Comparison of ENCODE assay signal across 25 cellular contexts in genomic region chr4:19455850-19456602, GRCh38.
DNase-seq lines count a peak whose midpoint lies in the region; ATAC-seq and TF ChIP-seq lines count a peak whose summit lies in the region.
"Had no signal": no experiment of that assay in that cellular context is flagged by ENCODE, and none has a peak within 500 bp of the region (broad histone marks: within the 10 kb centered on the region; RNA-seq: fewer than 3 reads in every experiment).

No MANE protein-coding gene starts in this region.

- H3K27ac ChIP-seq in 22Rv1 (peak overlapping the region; percentile 69), substantia nigra (ENCODE audit: low read depth, low read length, poor library complexity, severe bottlenecking) (no peak overlapping the region)
- H3K27ac ChIP-seq: VCaP had no signal

- ATAC-seq in HG02763 (IDR thresholded peaks at IDR 0.05; ENCODE audit: unreplicated experiment): no peak
- no peak for ATAC-seq in GM19467 (IDR thresholded peaks at IDR 0.05; ENCODE audit: unreplicated experiment)

- H3K4me3 ChIP-seq in LNCaP clone FGC (ENCODE audit: low read depth, low read length): peak overlapping the region; percentile 63
- H3K4me3 ChIP-seq: smooth muscle cell had no signal

- TF ChIP-seq CTCF in 22Rv1 (IDR thresholded peaks at IDR 0.05) (no peak), LNCaP clone FGC (IDR thresholded peaks at IDR 0.05; ENCODE audit: control insufficient read depth, extremely low read depth, insufficient read depth) (no peak)

- DNase-seq in LNCaP clone FGC (ENCODE audit: low read depth) (no peak), NCI-H345 treated with DMSO at 0.1 percent for 48 hours (lab: John Stamatoyannopoulos, UW; ENCODE audit: unreplicated experiment) (peak; percentile 78), RPMI8226 (peak; percentile 54), substantia nigra (lab: John Stamatoyannopoulos, UW) (no peak)
- DNase-seq in activated effector memory CD4-positive, alpha-beta T cell treated with Interleukin-2 at 50 U/mL for 16 hours: no peak
- DNase-seq: 8988T; activated CD4-positive, alpha-beta T cell treated with anti-CD3 and anti-CD28 coated beads, Interleukin-2, amount 10 ng/mL, durations not matched to agents 7 days and 5 days; AML-193; central memory CD4-positive, alpha-beta T cell; dermis blood vessel endothelial cell; DMS79; mesenchymal stem cell; naive B cell; NCI-H187 treated with DMSO at 0.1 percent for 48 hours; NCI-H69; occipital lobe; retina; stimulated activated CD4-positive, alpha-beta T cell treated with anti-CD3 and anti-CD28 coated beads, Interleukin-2, amount 100 ng/mL, for 48 hours; stimulated activated naive CD4-positive, alpha-beta T cell; T-helper 2 cell had no signal

Comparison
In these comparisons a context has a peak if more than half of its experiments do, and no peak if none do; other contexts are left out.
1. DNase-seq: peak in NCI-H345 treated with DMSO at 0.1 percent for 48 hours (single experiment) and RPMI8226 (single experiment); none in LNCaP clone FGC (single experiment), activated effector memory CD4-positive, alpha-beta T cell treated with Interleukin-2 at 50 U/mL for 16 hours (single experiment) and substantia nigra (0 of 49).